In genomic region chr6:75402296-75402695, GRCh38 we compare ENCODE assay signal across 3 cellular contexts.
TF ChIP-seq lines count a peak whose summit lies in the region.

No MANE protein-coding gene starts in this region.

TF ChIP-seq in IMR-90, 13 proteins besides CTCF, POLR2A, EP300 and RAD21:
- TF ChIP-seq MXI1 (IDR thresholded peaks at IDR 0.05; ENCODE audit: borderline replicate concordance, low read depth, low read length) = no peak
- TF ChIP-seq FOS (IDR thresholded peaks at IDR 0.05; ENCODE audit: low read depth, low read length) = peak; percentile 79
- TF ChIP-seq RFX5 (IDR thresholded peaks at IDR 0.05; ENCODE audit: low read depth, low read length) = no peak

TF ChIP-seq in endothelial cell of umbilical vein, 7 proteins besides CTCF, POLR2A, EP300 and RAD21:
- TF ChIP-seq EZH2 (IDR thresholded peaks at IDR 0.05; ENCODE audit: borderline replicate concordance, low read depth, low read length, severe bottlenecking) = no peak
- peak; percentile 32 for TF ChIP-seq FOS (IDR thresholded peaks at IDR 0.05; ENCODE audit: borderline replicate concordance, insufficient read depth, low read length)

TF ChIP-seq in neural cell, 6 proteins besides CTCF, POLR2A, EP300 and RAD21:
- no peak for TF ChIP-seq MXI1 (conservative IDR thresholded peaks at IDR 0.05; ENCODE audit: poor library complexity, severe bottlenecking)
- no peak for TF ChIP-seq POLR2AphosphoS5 (IDR thresholded peaks at IDR 0.05)
- TF ChIP-seq EZH2 (IDR thresholded peaks at IDR 0.05; ENCODE audit: borderline replicate concordance, insufficient read depth, low read length, poor library complexity, severe bottlenecking) = no peak
- TF ChIP-seq TAF1 (IDR thresholded peaks at IDR 0.05; ENCODE audit: low read depth) = no peak
- TF ChIP-seq SMC3 (conservative IDR thresholded peaks at IDR 0.05; ENCODE audit: poor library complexity) = no peak
- TF ChIP-seq REST (IDR thresholded peaks at IDR 0.05; ENCODE audit: borderline replicate concordance) = no peak
